Comparison of ENCODE assay signal across 18 cellular contexts in genomic region chrX:30864383-30864785, GRCh38. TPM values are rescaled to one million over a fixed set of nuclear protein-coding genes. Genes with fewer than 3 reads are reported as not detected.
DNase-seq lines count a peak whose midpoint lies in the region; ATAC-seq and TF ChIP-seq lines count a peak whose summit lies in the region.
"Had no signal": no experiment of that assay in that cellular context is flagged by ENCODE, and none has a peak within 500 bp of the region (broad histone marks: within the 10 kb centered on the region; RNA-seq: fewer than 3 reads in every experiment).

No MANE protein-coding gene starts in this region.

- peak; percentile 85 for DNase-seq in CD1c-positive myeloid dendritic cell (ENCODE audit: extremely low spot score)
- DNase-seq in NB4 (ENCODE audit: low read depth): peak; percentile 8
- DNase-seq in glutamatergic neuron: no peak
- DNase-seq in naive thymus-derived CD4-positive, alpha-beta T cell: no peak
- DNase-seq in natural killer cell treated with Interleukin-12 subunit alpha and Interleukin-12 subunit beta and Interleukin-15 and Interleukin-18, amount 100 ng/mL, for 72 hours (ENCODE audit: low spot score): no peak
- DNase-seq in NK-92 (lab: John Stamatoyannopoulos, UW; ENCODE audit: unreplicated experiment): no peak
- DNase-seq in GM19238 (ENCODE audit: insufficient read length, low spot score): no peak
- DNase-seq: activated effector memory CD4-positive, alpha-beta T cell treated with anti-CD3 and anti-CD28 coated beads, Interleukin-2, amount 50 U/mL, for 16 hours; DMS 273 treated with DMSO at 0.1 percent for 48 hours; natural killer cell; NCI-H1436 treated with DMSO at 0.1 percent for 48 hours; NCI-H446; retina; stimulated activated CD4-positive, alpha-beta T cell treated with anti-CD3 and anti-CD28 coated beads, Interleukin-4, amount 100 ng/mL, for 4 hours had no signal

- no peak overlapping the region for H3K4me3 ChIP-seq in NB4 (ENCODE audit: low read depth, low read length)
- H3K4me3 ChIP-seq in naive thymus-derived CD4-positive, alpha-beta T cell (ENCODE audit: low read length): no peak overlapping the region
- H3K4me3 ChIP-seq: coronary artery had no signal

- intact Hi-C loops in naive thymus-derived CD4-positive, alpha-beta T cell (cut with micrococcal nuclease): loop anchor here in 1 of 2 donors (2.0 kb wide), 1 partner anchor 24 kb away; the partner anchor contains the start of gene TAB3

- peaks cover 2% of the 10 kb centered on the region for H3K27me3 Mint-ChIP-seq in glutamatergic neuron (ENCODE audit: unreplicated experiment)
- H3K27me3 Mint-ChIP-seq in naive thymus-derived CD4-positive, alpha-beta T cell: no peaks in the 10 kb centered on the region
- H3K27me3 Mint-ChIP-seq in natural killer cell treated with Interleukin-12 subunit alpha and Interleukin-12 subunit beta and Interleukin-15 and Interleukin-18, amount 100 ng/mL, for 72 hours: no peaks in the 10 kb centered on the region

- H3K9me3 Mint-ChIP-seq in glutamatergic neuron (ENCODE audit: unreplicated experiment): peaks cover 2% of the 10 kb centered on the region
- peaks cover 0 to 1% (median 0%) of the 10 kb centered on the region in 11 donors for H3K9me3 Mint-ChIP-seq in naive thymus-derived CD4-positive, alpha-beta T cell
- no peaks in the 10 kb centered on the region for H3K9me3 Mint-ChIP-seq in natural killer cell treated with Interleukin-12 subunit alpha and Interleukin-12 subunit beta and Interleukin-15 and Interleukin-18, amount 100 ng/mL, for 72 hours
- H3K9me3 Mint-ChIP-seq: natural killer cell had no signal

- no peak overlapping the region for H3K4me3 Mint-ChIP-seq in glutamatergic neuron (ENCODE audit: unreplicated experiment)
- H3K4me3 Mint-ChIP-seq in naive thymus-derived CD4-positive, alpha-beta T cell: no peak overlapping the region
- H3K4me3 Mint-ChIP-seq in natural killer cell treated with Interleukin-12 subunit alpha and Interleukin-12 subunit beta and Interleukin-15 and Interleukin-18, amount 100 ng/mL, for 72 hours: no peak overlapping the region
- H3K4me3 Mint-ChIP-seq: natural killer cell had no signal

- H3K4me1 ChIP-seq in naive thymus-derived CD4-positive, alpha-beta T cell (ENCODE audit: control insufficient read depth in 2 of 2, insufficient read depth in 2 of 2, low read length in 2 of 2): no peaks in the 10 kb centered on the region

- CTCF ChIA-PET in naive thymus-derived CD4-positive, alpha-beta T cell (lab: Charles Lee): interaction anchor here (1.2 kb wide), 1 partner anchor 129 kb away, joined by 3 read pairs; no protein-coding TSS in a partner anchor

- H3K4me1 Mint-ChIP-seq in glutamatergic neuron (ENCODE audit: low read depth, unreplicated experiment): peaks cover 7% of the 10 kb centered on the region
- peaks cover 0 to 7% (median 3%) of the 10 kb centered on the region in 7 donors for H3K4me1 Mint-ChIP-seq in naive thymus-derived CD4-positive, alpha-beta T cell
- H3K4me1 Mint-ChIP-seq in natural killer cell treated with Interleukin-12 subunit alpha and Interleukin-12 subunit beta and Interleukin-15 and Interleukin-18, amount 100 ng/mL, for 72 hours (ENCODE audit: low read depth in 2 of 2): no peaks in the 10 kb centered on the region

- ATAC-seq in naive thymus-derived CD4-positive, alpha-beta T cell: peak; percentile 56
- ATAC-seq in natural killer cell treated with Interleukin-12 subunit alpha and Interleukin-12 subunit beta and Interleukin-15 and Interleukin-18, amount 100 ng/mL, for 72 hours: no peak
- no peak for ATAC-seq in GM19455 (IDR thresholded peaks at IDR 0.05; ENCODE audit: unreplicated experiment)
- ATAC-seq: natural killer cell had no signal

- no peaks in the 10 kb centered on the region for H3K27me3 ChIP-seq in naive thymus-derived CD4-positive, alpha-beta T cell (ENCODE audit: control insufficient read depth in 2 of 2, insufficient read depth in 2 of 2, low read length in 2 of 2)

- no peaks in the 10 kb centered on the region for H3K36me3 Mint-ChIP-seq in glutamatergic neuron (ENCODE audit: unreplicated experiment)
- peaks cover 0 to 9% (median 2%) of the 10 kb centered on the region in 5 donors for H3K36me3 Mint-ChIP-seq in naive thymus-derived CD4-positive, alpha-beta T cell
- peaks cover 7% of the 10 kb centered on the region for H3K36me3 Mint-ChIP-seq in natural killer cell treated with Interleukin-12 subunit alpha and Interleukin-12 subunit beta and Interleukin-15 and Interleukin-18, amount 100 ng/mL, for 72 hours
- H3K36me3 Mint-ChIP-seq: natural killer cell had no signal

- no peaks in the 10 kb centered on the region for H3K9me3 ChIP-seq in naive thymus-derived CD4-positive, alpha-beta T cell (ENCODE audit: control insufficient read depth in 2 of 3, low read length in 3 of 3)

- peak overlapping the region; percentile 96 for H3K27ac Mint-ChIP-seq in glutamatergic neuron (ENCODE audit: unreplicated experiment)
- no peak overlapping the region for H3K27ac Mint-ChIP-seq in naive thymus-derived CD4-positive, alpha-beta T cell
- H3K27ac Mint-ChIP-seq in natural killer cell treated with Interleukin-12 subunit alpha and Interleukin-12 subunit beta and Interleukin-15 and Interleukin-18, amount 100 ng/mL, for 72 hours: no peak overlapping the region

- no peak for TF ChIP-seq POLR2A in NB4 (IDR thresholded peaks at IDR 0.05; ENCODE audit: extremely low read depth, insufficient read length)

- no peak overlapping the region for H3K27ac ChIP-seq in naive thymus-derived CD4-positive, alpha-beta T cell (ENCODE audit: low read depth, low read length)
- H3K27ac ChIP-seq: epithelial cell of prostate, VCaP had no signal

- TF ChIP-seq CTCF in NB4 (IDR thresholded peaks at IDR 0.05; ENCODE audit: low read depth, low read length) (no peak), glutamatergic neuron (IDR thresholded peaks at IDR 0.05; ENCODE audit: partially characterized antibody, unreplicated experiment) (no peak)

- POLR2A ChIA-PET in naive thymus-derived CD4-positive, alpha-beta T cell (lab: Charles Lee): interaction anchor here (0.5 kb wide), 1 partner anchor 27 kb away, joined by 5 read pairs; no protein-coding TSS in a partner anchor

- H3K36me3 ChIP-seq in naive thymus-derived CD4-positive, alpha-beta T cell (ENCODE audit: control insufficient read depth in 2 of 3, insufficient read depth in 3 of 3, low read length in 3 of 3): peaks cover 0 to 5% (median 3%) of the 10 kb centered on the region in 3 experiments

RNA-seq across cellular contexts. Expression of gene TAB3, which starts 24.7 kb away (rescaled TPM):
- total RNA-seq in glutamatergic neuron (ENCODE audit: unreplicated experiment): 19.9 TPM
- 10 to 100 TPM; 17.5 to 24.8 (median 20.8) TPM for total RNA-seq in naive thymus-derived CD4-positive, alpha-beta T cell
- 1 to 10 TPM; 4.0 to 5.6 TPM for polyA plus RNA-seq in naive thymus-derived CD4-positive, alpha-beta T cell
- total RNA-seq in natural killer cell treated with Interleukin-12 subunit alpha and Interleukin-12 subunit beta and Interleukin-15 and Interleukin-18, amount 100 ng/mL, for 72 hours: 10 to 100 TPM; 21.3 to 28.2 TPM

Comparison
In these comparisons a context has a peak if more than half of its experiments do, and no peak if none do; other contexts are left out.
1. DNase-seq: peak in CD1c-positive myeloid dendritic cell (single experiment) and NB4 (single experiment); none in glutamatergic neuron (single experiment), naive thymus-derived CD4-positive, alpha-beta T cell (0 of 9), natural killer cell treated with Interleukin-12 subunit alpha and Interleukin-12 subunit beta and Interleukin-15 and Interleukin-18, amount 100 ng/mL, for 72 hours (single experiment), NK-92 (single experiment) and GM19238 (single experiment).